In the genomic region with DNA sequence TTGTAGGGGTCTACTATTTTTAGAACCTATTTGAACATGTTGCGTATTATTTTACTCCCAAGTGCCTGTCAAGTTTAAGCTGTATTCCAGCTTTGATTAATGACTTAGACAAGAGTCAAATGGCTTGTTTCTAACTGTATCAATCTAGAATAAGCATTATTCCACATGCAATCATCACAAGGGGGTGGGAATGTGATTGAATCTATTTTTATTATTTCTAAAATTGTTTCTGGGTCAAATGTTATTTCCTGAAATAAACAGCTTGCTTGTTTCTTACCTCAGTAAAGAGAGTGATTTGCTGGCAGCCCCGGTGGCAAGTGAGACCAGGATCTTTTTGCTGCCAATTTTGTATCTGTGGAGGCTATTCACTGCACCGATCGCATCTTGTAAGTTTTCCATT, we compare ENCODE assay signal across 21 cellular contexts. TPM values are rescaled to one million over a fixed set of nuclear protein-coding genes. Genes with fewer than 3 reads are reported as not detected.
A peak's percentile ranks its signal among the peaks of the same experiment; 100 is the strongest.
DNase-seq lines count a peak whose midpoint lies in the region; ATAC-seq, FAIRE-seq and TF ChIP-seq lines count a peak whose summit lies in the region.
"Had no signal": no experiment of that assay in that cellular context is flagged by ENCODE, and none has a peak within 500 bp of the region (broad histone marks: within the 10 kb centered on the region; RNA-seq: fewer than 3 reads in every experiment).

No MANE protein-coding gene starts in this region.

- H3K9me3 ChIP-seq in CD4-positive, alpha-beta T cell (ENCODE audit: control insufficient read depth, low read length) = no peaks in the 10 kb centered on the region
- H3K9me3 ChIP-seq in heart left ventricle = no peaks in the 10 kb centered on the region

- peaks cover 0 to 100% (median 84%) of the 10 kb centered on the region in 9 donors for H3K36me3 ChIP-seq in heart left ventricle

- no peak for FAIRE-seq in GM12891 (lab: Jason Lieb, UNC)
- FAIRE-seq: K562 had no signal

- H3K4me1 Mint-ChIP-seq in activated T-cell treated with anti-CD3 and anti-CD28 coated beads, Interleukin-2, amount 50 U/mL, for 24 hours (ENCODE audit: low read depth) = peaks cover 5% of the 10 kb centered on the region
- H3K4me1 Mint-ChIP-seq in CD4-positive, alpha-beta T cell (ENCODE audit: low read depth) = no peaks in the 10 kb centered on the region
- H3K4me1 Mint-ChIP-seq in nephron progenitor cell = peaks cover 26% of the 10 kb centered on the region

- POLR2A ChIA-PET in CD4-positive, alpha-beta T cell (lab: Charles Lee) = interaction anchor here (0.7 kb wide), 1 partner anchor 21 kb away, joined by 3 read pairs; the partner anchor contains the start of gene MARF1

- CTCF ChIA-PET in CD4-positive, alpha-beta T cell (lab: Charles Lee) = interaction anchor here (0.6 to 1.3 kb wide), 3 partner anchors 12 to 60 kb away, joined by 3 to 4 read pairs (median 3); partner anchors contain the start of gene MARF1

- 34 to 48% (median 38%) methylated on average over 4 of the region's 4 CpGs for WGBS in heart left ventricle, 4 donors

- peaks cover 0 to 21% (median 13%) of the 10 kb centered on the region in 12 donors for H3K4me1 ChIP-seq in heart left ventricle

- H3K27me3 Mint-ChIP-seq in activated T-cell treated with anti-CD3 and anti-CD28 coated beads, Interleukin-2, amount 50 U/mL, for 24 hours = no peaks in the 10 kb centered on the region
- no peaks in the 10 kb centered on the region for H3K27me3 Mint-ChIP-seq in CD4-positive, alpha-beta T cell
- H3K27me3 Mint-ChIP-seq in nephron progenitor cell (ENCODE audit: low read depth, poor library complexity) = peaks cover 3% of the 10 kb centered on the region

- TF ChIP-seq POLR2A in heart left ventricle (IDR thresholded peaks at IDR 0.05) (no peak), GM12891 (IDR thresholded peaks at IDR 0.05; ENCODE audit: low read depth, low read length) (no peak)

- no peak overlapping the region for H3K27ac ChIP-seq in CD4-positive, alpha-beta T cell (ENCODE audit: low read depth, low read length)
- H3K27ac ChIP-seq in heart left ventricle = peak overlapping the region in 11 of 12 donors; percentile 2 to 80 (median 58)
- H3K27ac ChIP-seq: 22Rv1 had no signal

- no peaks in the 10 kb centered on the region for H3K27me3 ChIP-seq in CD4-positive, alpha-beta T cell (ENCODE audit: control insufficient read depth, insufficient read depth, low read length)
- no peaks in the 10 kb centered on the region for H3K27me3 ChIP-seq in heart left ventricle

- H3K4me3 Mint-ChIP-seq in activated T-cell treated with anti-CD3 and anti-CD28 coated beads, Interleukin-2, amount 50 U/mL, for 24 hours = no peak overlapping the region
- no peak overlapping the region for H3K4me3 Mint-ChIP-seq in CD4-positive, alpha-beta T cell
- no peak overlapping the region for H3K4me3 Mint-ChIP-seq in nephron progenitor cell

- intact Hi-C loops in CD4-positive, alpha-beta T cell (cut with DNase I, micrococcal nuclease) = no loop called here
- intact Hi-C loops in heart left ventricle (cut with DNase I) = loop anchor here in 1 of 10 donors (2.0 kb wide), 1 partner anchor 21 kb away; the partner anchor contains the start of gene MARF1

- no peak for TF ChIP-seq CTCF in CD4-positive, alpha-beta T cell (IDR thresholded peaks at IDR 0.05)
- TF ChIP-seq CTCF in heart left ventricle (IDR thresholded peaks at IDR 0.05) = no peak
- TF ChIP-seq CTCF in nephron progenitor cell (IDR thresholded peaks at IDR 0.05) = no peak

- DNase-seq in activated T-cell treated with anti-CD3 and anti-CD28 coated beads, Interleukin-2, amount 50 U/mL, for 24 hours = no peak
- no peak for DNase-seq in activated T-cell treated with anti-CD3 and anti-CD28 coated beads, Interleukin-2, amount 50 U/mL, for 48 hours
- no peak for DNase-seq in CD4-positive, alpha-beta T cell
- DNase-seq in heart left ventricle (peak in 2 of 5 donors; percentile 40 to 45), nephron progenitor cell (no peak), GM12891 (ENCODE audit: insufficient read length, low spot score) (no peak), superior temporal gyrus (ENCODE audit: extremely low spot score) (no peak), SKM-1 (lab: John Stamatoyannopoulos, UW; ENCODE audit: unreplicated experiment) (no peak)
- DNase-seq: AML-193, COR-L47, DMS 273 treated with DMSO at 0.1 percent for 48 hours, DND-41, MV-4-11, NCI-H1694 treated with DMSO at 0.1 percent for 48 hours, NCI-H2227 treated with DMSO at 0.1 percent for 48 hours, NCI-H510A treated with DMSO at 0.1 percent for 48 hours, NCI-H82, PC-3, RPMI8226 had no signal

- H3K9me3 Mint-ChIP-seq in activated T-cell treated with anti-CD3 and anti-CD28 coated beads, Interleukin-2, amount 50 U/mL, for 24 hours = no peaks in the 10 kb centered on the region
- H3K9me3 Mint-ChIP-seq in CD4-positive, alpha-beta T cell = no peaks in the 10 kb centered on the region
- no peaks in the 10 kb centered on the region for H3K9me3 Mint-ChIP-seq in nephron progenitor cell

- H3K36me3 Mint-ChIP-seq in activated T-cell treated with anti-CD3 and anti-CD28 coated beads, Interleukin-2, amount 50 U/mL, for 24 hours (ENCODE audit: low read depth) = peaks cover 93% of the 10 kb centered on the region
- H3K36me3 Mint-ChIP-seq in CD4-positive, alpha-beta T cell (ENCODE audit: low read depth) = peaks cover 96% of the 10 kb centered on the region
- peaks cover 79% of the 10 kb centered on the region for H3K36me3 Mint-ChIP-seq in nephron progenitor cell (ENCODE audit: low read depth)

- no peak for ATAC-seq in CD4-positive, alpha-beta T cell (ENCODE audit: poor library complexity)
- ATAC-seq in heart left ventricle = peak; percentile 24 to 74 (median 56)
- ATAC-seq: K562, PC-3 had no signal

- H3K27ac Mint-ChIP-seq in activated T-cell treated with anti-CD3 and anti-CD28 coated beads, Interleukin-2, amount 50 U/mL, for 24 hours = peak overlapping the region; percentile 6
- H3K27ac Mint-ChIP-seq in CD4-positive, alpha-beta T cell = peak overlapping the region; percentile 49
- H3K27ac Mint-ChIP-seq in nephron progenitor cell = peak overlapping the region; percentile 94

- peak overlapping the region in 1 of 12 donors; percentile 2 for H3K4me3 ChIP-seq in heart left ventricle
- H3K4me3 ChIP-seq: K562 had no signal

TF ChIP-seq in GM12891, 5 proteins besides CTCF, POLR2A, EP300 and RAD21:
- TF ChIP-seq SPI1 (IDR thresholded peaks at IDR 0.05; ENCODE audit: low read depth, low read length) = no peak
- TF ChIP-seq POU2F2 (IDR thresholded peaks at IDR 0.05; ENCODE audit: low read depth, low read length) = no peak
- TF ChIP-seq POLR2AphosphoS5 (IDR thresholded peaks at IDR 0.05; ENCODE audit: low read depth, low read length) = no peak
- TF ChIP-seq TAF1 (IDR thresholded peaks at IDR 0.05; ENCODE audit: low read depth, low read length) = no peak
- TF ChIP-seq PAX5 (IDR thresholded peaks at IDR 0.05; ENCODE audit: insufficient read depth, low read length, severe bottlenecking) = no peak
TF ChIP-seq in GM12891: peak in this region for 0.

RNA-seq across cellular contexts. Expression of gene MARF1, which starts 21.5 kb away (rescaled TPM):
- total RNA-seq in CD4-positive, alpha-beta T cell = 100 to 1,000 TPM; 156 to 157 TPM
- total RNA-seq in heart left ventricle = 10 to 100 TPM; 24.1 to 61.3 (median 43.1) TPM
- 10 to 100 TPM; 11.4 to 17.5 TPM for polyA plus RNA-seq in heart left ventricle
- 9.9 TPM for polyA plus RNA-seq in GM12891 (2012; ENCODE audit: low read depth, missing spikeins)

RNA-seq across cellular contexts. Expression of gene NDE1, which starts 28.6 kb away (rescaled TPM):
- 100 to 1,000 TPM in 1 of 2 experiments, 10 to 100 TPM in 1; 96.6 to 106 TPM for total RNA-seq in CD4-positive, alpha-beta T cell
- 10 to 100 TPM; 13.6 to 32.3 (median 20.4) TPM for total RNA-seq in heart left ventricle
- 10 to 100 TPM in 1 of 2 donors, 1 to 10 TPM in 1; 5.9 to 17.3 TPM for polyA plus RNA-seq in heart left ventricle
- 65.3 TPM for polyA plus RNA-seq in GM12891 (2012; ENCODE audit: low read depth, missing spikeins)

Comparison
In these comparisons a context has a peak if more than half of its experiments do, and no peak if none do; other contexts are left out.
1. H3K27ac Mint-ChIP-seq: peak in every context shown above with its lines; median percentile 94 in nephron progenitor cell; 49 in CD4-positive, alpha-beta T cell; 6 in activated T-cell treated with anti-CD3 and anti-CD28 coated beads, Interleukin-2, amount 50 U/mL, for 24 hours.